ENCODE assay signal across 8 cellular contexts in genomic region chr4:114384629-114385028, GRCh38.
A peak's percentile ranks its signal among the peaks of the same experiment; 100 is the strongest.
DNase-seq lines count a peak whose midpoint lies in the region; ATAC-seq, FAIRE-seq and TF ChIP-seq lines count a peak whose summit lies in the region.

No MANE protein-coding gene starts in this region.

- H3K4me3 Mint-ChIP-seq in stimulated activated naive B cell treated with anti-CD40 and anti-IgM and Interleukin-4, amounts not matched to agents 10 μg/mL and 1 μg/mL and 100 μg/mL, for 72 hours: no peak overlapping the region

- H3K9ac ChIP-seq in HepG2 (ENCODE audit: insufficient read depth, low read depth, low read length): no peak overlapping the region

- DNase-seq in COR-L47 (lab: John Stamatoyannopoulos, UW): peak; percentile 45
- DNase-seq in HTR-8/SVneo (ENCODE audit: insufficient read length, low spot score): peak; percentile 10
- DNase-seq in amniotic epithelial cell (ENCODE audit: low read depth): peak; percentile 50
- DNase-seq in HepG2 (ENCODE audit: low spot score): peak; percentile 18
- no peak for DNase-seq in NCI-H187 treated with DMSO at 0.1 percent for 48 hours (lab: John Stamatoyannopoulos, UW)
- DNase-seq in stimulated activated naive B cell treated with anti-CD40 and anti-IgM and Interleukin-4, amounts not matched to agents 10 μg/mL and 1 μg/mL and 100 μg/mL, for 72 hours: no peak
- DNase-seq in stimulated activated CD8-positive, alpha-beta memory T cell treated with anti-CD3 and anti-CD28 coated beads, Interleukin-4, amount 100 ng/mL, for 48 hours: no peak

- H3K4me2 ChIP-seq in HepG2 (ENCODE audit: low read depth, low read length): no peak overlapping the region

- no peak overlapping the region for H3K27ac Mint-ChIP-seq in stimulated activated naive B cell treated with anti-CD40 and anti-IgM and Interleukin-4, amounts not matched to agents 10 μg/mL and 1 μg/mL and 100 μg/mL, for 72 hours

- no peaks in the 10 kb centered on the region for H3K79me2 ChIP-seq in HepG2 (ENCODE audit: insufficient read depth, low read length)

- H2AFZ ChIP-seq in HepG2 (ENCODE audit: low read length): no peak overlapping the region

- H3K27ac ChIP-seq in HepG2 (ENCODE audit: extremely low read length, insufficient read depth, low read length): no peak overlapping the region

- no peaks in the 10 kb centered on the region for H3K27me3 ChIP-seq in HepG2 (ENCODE audit: control insufficient read depth in 1 of 2, insufficient read depth in 2 of 2, low read length in 2 of 2)

- no peaks in the 10 kb centered on the region for H3K4me1 Mint-ChIP-seq in stimulated activated naive B cell treated with anti-CD40 and anti-IgM and Interleukin-4, amounts not matched to agents 10 μg/mL and 1 μg/mL and 100 μg/mL, for 72 hours

- H3K4me3 ChIP-seq in HepG2 (replicated peaks in 1 of 3; ENCODE audit: insufficient read depth in 1 of 3, low read depth in 2 of 3, low read length in 3 of 3): no peak overlapping the region

- FAIRE-seq in HTR-8/SVneo (lab: Jason Lieb, UNC) (no peak), HepG2 (lab: Jason Lieb, UNC) (no peak)

- H3K9me3 ChIP-seq in HepG2 (ENCODE audit: low read length): no peaks in the 10 kb centered on the region

- ATAC-seq in HepG2 (no peak), HG03280 (IDR thresholded peaks at IDR 0.05; ENCODE audit: unreplicated experiment) (no peak)
- no peak for ATAC-seq in stimulated activated naive B cell treated with anti-CD40 and anti-IgM and Interleukin-4, amounts not matched to agents 10 μg/mL and 1 μg/mL and 100 μg/mL, for 72 hours (replicated peaks)

- 1% methylated on average over 4 of the region's 4 CpGs for WGBS in HepG2 (ENCODE audit: low lambda C conversion rate)

- no TSS peak for BruUV-seq in HepG2 (replicated peaks; lab: Mats Ljungman, UMichigan)

- no peak for TF ChIP-seq POLR2A in HepG2 (IDR thresholded peaks at IDR 0.05; ENCODE audit: insufficient read depth in 1 of 2, low read depth in 2 of 2, low read length in 2 of 2)

- TF ChIP-seq RAD21 in HepG2 (CRISPR knock-in tag; IDR thresholded peaks at IDR 0.05): peak; percentile 20; the same call in 1 of the 2 replicates

- CTCF ChIA-PET in HepG2 (lab: Yijun Ruan, JAX; ENCODE audit: low intra/inter-chr PET ratio, low total read pairs): interaction anchor here (1.7 kb wide), 2 partner anchors 433 to 483 kb away, joined by 5 to 7 read pairs; no protein-coding TSS in a partner anchor

- H3K27me3 Mint-ChIP-seq in stimulated activated naive B cell treated with anti-CD40 and anti-IgM and Interleukin-4, amounts not matched to agents 10 μg/mL and 1 μg/mL and 100 μg/mL, for 72 hours: peaks cover 4 to 13% of the 10 kb centered on the region in 2 donors

- TF ChIP-seq EP300 in HepG2 (IDR thresholded peaks at IDR 0.05; ENCODE audit: low read depth in 2 of 2, low read length in 2 of 2): no peak
- no peak for TF ChIP-seq EP300 in HepG2 (CRISPR knock-in tag; IDR thresholded peaks at IDR 0.05; ENCODE audit: borderline replicate concordance)

- no peaks in the 10 kb centered on the region for H3K36me3 ChIP-seq in HepG2 (replicated peaks in 1 of 2; ENCODE audit: control insufficient read depth in 1 of 2, insufficient read depth in 2 of 2, low read length in 2 of 2)

- H3K4me1 ChIP-seq in HepG2 (ENCODE audit: insufficient read depth, low read length): no peaks in the 10 kb centered on the region

- POLR2A ChIA-PET in HepG2 (lab: Yijun Ruan, JAX): no interaction called here

- intact Hi-C loops in HepG2 (cut with micrococcal nuclease; ENCODE audit: unreplicated experiment): loop anchor here (1.0 to 10.0 kb wide), 3 partner anchors 251 to 990 kb away; no protein-coding TSS in a partner anchor

- peaks cover 0 to 3% of the 10 kb centered on the region in 2 donors for H3K9me3 Mint-ChIP-seq in stimulated activated naive B cell treated with anti-CD40 and anti-IgM and Interleukin-4, amounts not matched to agents 10 μg/mL and 1 μg/mL and 100 μg/mL, for 72 hours

- peak; percentile 50 for TF ChIP-seq CTCF in HepG2 (CRISPR knock-in tag; IDR thresholded peaks at IDR 0.05)

- in situ Hi-C loops in HepG2 (cut with HindIII; ENCODE audit: extremely low pct_ligation_motif_present, low pct_unique_long_range_greater_than_20kb): loop anchor here (5.0 to 10.0 kb wide), 2 partner anchors 308 to 420 kb away; no protein-coding TSS in a partner anchor

- no peaks in the 10 kb centered on the region for H3K36me3 Mint-ChIP-seq in stimulated activated naive B cell treated with anti-CD40 and anti-IgM and Interleukin-4, amounts not matched to agents 10 μg/mL and 1 μg/mL and 100 μg/mL, for 72 hours

- no peaks in the 10 kb centered on the region for H4K20me1 ChIP-seq in HepG2 (ENCODE audit: insufficient read depth, low read length)

TF ChIP-seq in HepG2, 621 proteins besides CTCF, POLR2A, EP300 and RAD21:
- peak; percentile 69 for TF ChIP-seq STAG1 (CRISPR knock-in tag; IDR thresholded peaks at IDR 0.05)
- TF ChIP-seq ZNF7 (CRISPR knock-in tag; IDR thresholded peaks at IDR 0.05): no peak
- peak; percentile 35; the same call in 1 of the 2 replicates for TF ChIP-seq SMC3 (IDR thresholded peaks at IDR 0.05; ENCODE audit: low read length)
TF ChIP-seq in HepG2: peak in this region for 2.

Comparison
In these comparisons a context has a peak if more than half of its experiments do, and no peak if none do; other contexts are left out.
1. DNase-seq: peak in COR-L47 (single experiment), HTR-8/SVneo (single experiment), amniotic epithelial cell (single experiment) and HepG2 (single experiment); none in NCI-H187 treated with DMSO at 0.1 percent for 48 hours (single experiment), stimulated activated naive B cell treated with anti-CD40 and anti-IgM and Interleukin-4, amounts not matched to agents 10 μg/mL and 1 μg/mL and 100 μg/mL, for 72 hours (single experiment) and stimulated activated CD8-positive, alpha-beta memory T cell treated with anti-CD3 and anti-CD28 coated beads, Interleukin-4, amount 100 ng/mL, for 48 hours (single experiment).